Comparison of ENCODE assay signal across 25 cellular contexts in genomic region chrX:10164879-10165278, GRCh38. TPM values are rescaled to one million over a fixed set of nuclear protein-coding genes. Genes with fewer than 3 reads are reported as not detected.
"Had no signal": no experiment of that assay in that cellular context is flagged by ENCODE, and none has a peak within 500 bp of the region (broad histone marks: within the 10 kb centered on the region; RNA-seq: fewer than 3 reads in every experiment).

No MANE protein-coding gene starts in this region.

- H3K27me3 ChIP-seq: foreskin keratinocyte, pancreas, right atrium auricular region, testis, transverse colon had no signal

- H3K4me1 Mint-ChIP-seq: activated naive CD4-positive, alpha-beta T cell treated with anti-CD3 and anti-CD28 coated beads, Interleukin-2, amount 50 U/mL, for 24 hours; mesothelial cell of epicardium had no signal

- H3K4me3 ChIP-seq: coronary artery, esophagus muscularis mucosa, pancreas, right atrium auricular region, smooth muscle cell, testis, transverse colon had no signal

- H3K4me1 ChIP-seq: esophagus muscularis mucosa, foreskin keratinocyte, pancreas, testis, transverse colon had no signal

- H3K27ac Mint-ChIP-seq: activated CD8-positive, alpha-beta T cell treated with anti-CD3 and anti-CD28 coated beads for 36 hours; mesothelial cell of epicardium; T-cell; T-helper 2 cell treated with Interferon-gamma antibody and Interleukin-4, amounts not matched to agents 5 μg/mL and 100 μg/mL, for 36 hours had no signal

- H3K36me3 Mint-ChIP-seq: activated naive CD4-positive, alpha-beta T cell treated with anti-CD3 and anti-CD28 coated beads, Interleukin-2, amount 50 U/mL, for 24 hours; T-cell had no signal

- H3K9me3 ChIP-seq: pancreas, right atrium auricular region, testis, transverse colon had no signal

- H3K27me3 Mint-ChIP-seq: activated B cell treated with CpG ODN at 0.5 μM for 24 hours had no signal

- H3K9me3 Mint-ChIP-seq: activated B cell treated with CpG ODN at 0.5 μM for 24 hours; activated CD8-positive, alpha-beta T cell treated with anti-CD3 and anti-CD28 coated beads for 36 hours; activated naive CD4-positive, alpha-beta T cell treated with anti-CD3 and anti-CD28 coated beads, Interleukin-2, amount 50 U/mL, for 24 hours; activated T-cell treated with anti-CD3 and anti-CD28 coated beads, Interleukin-2, amount 50 U/mL, for 4 hours; activated T-helper 2 cell treated with anti-CD3 and anti-CD28 coated beads, Interferon-gamma antibody, Interleukin-2, Interleukin-4, amounts not matched to agents 10 μg/mL and 5 μg/mL and 100 μg/mL, durations not matched to agents 14 hours and 24 hours and 36 hours; T-cell; T-helper 2 cell treated with Interferon-gamma antibody and Interleukin-4, amounts not matched to agents 5 μg/mL and 100 μg/mL, for 36 hours had no signal

- H3K36me3 ChIP-seq: esophagus muscularis mucosa, pancreas, right atrium auricular region, transverse colon had no signal

- DNase-seq: activated B cell treated with CpG ODN at 0.5 μM for 24 hours; activated CD4-positive, alpha-beta T cell treated with anti-CD3 and anti-CD28 coated beads, Interleukin-2, amount 50 U/mL, for 1 hour; activated CD8-positive, alpha-beta T cell treated with anti-CD3 and anti-CD28 coated beads for 36 hours; activated T-cell treated with anti-CD3 and anti-CD28 coated beads, Interleukin-2, amount 50 U/mL, for 4 hours; anterior cingulate cortex; foreskin keratinocyte; left ventricle myocardium superior; naive B cell; nephron progenitor cell; nucleus accumbens; pancreas; stimulated activated CD4-positive, alpha-beta T cell treated with anti-CD3 and anti-CD28 coated beads, Interleukin-1b, Interleukin-23, amount 100 ng/mL, for 48 hours; stimulated activated CD4-positive, alpha-beta T cell treated with anti-CD3 and anti-CD28 coated beads, Interleukin-4, amount 100 ng/mL, for 4 hours; stimulated activated naive CD4-positive, alpha-beta T cell; T-cell; testis; transverse colon had no signal

- ATAC-seq: activated CD8-positive, alpha-beta T cell treated with anti-CD3 and anti-CD28 coated beads for 36 hours; activated T-cell treated with anti-CD3 and anti-CD28 coated beads, Interleukin-2, amount 50 U/mL, for 4 hours; foreskin keratinocyte; T-cell had no signal

- H3K27ac ChIP-seq: coronary artery, esophagus muscularis mucosa, foreskin keratinocyte, pancreas, testis, transverse colon had no signal

- H3K4me3 Mint-ChIP-seq: activated CD8-positive, alpha-beta T cell treated with anti-CD3 and anti-CD28 coated beads for 36 hours; activated naive CD4-positive, alpha-beta T cell treated with anti-CD3 and anti-CD28 coated beads, Interleukin-2, amount 50 U/mL, for 24 hours; activated T-cell treated with anti-CD3 and anti-CD28 coated beads, Interleukin-2, amount 50 U/mL, for 4 hours; mesothelial cell of epicardium; nephron progenitor cell; T-cell; T-helper 2 cell treated with Interferon-gamma antibody and Interleukin-4, amounts not matched to agents 5 μg/mL and 100 μg/mL, for 36 hours had no signal

RNA-seq across cellular contexts. Expression of gene CLCN4, which starts 8.1 kb away (rescaled TPM):
- total RNA-seq: activated CD8-positive, alpha-beta T cell treated with anti-CD3 and anti-CD28 coated beads for 36 hours had no signal
